ENCODE assay signal across 16 cellular contexts in genomic region chr12:12094481-12094880, GRCh38. TPM values are rescaled to one million over a fixed set of nuclear protein-coding genes. Genes with fewer than 3 reads are reported as not detected.
DNase-seq lines count a peak whose midpoint lies in the region; ATAC-seq and TF ChIP-seq lines count a peak whose summit lies in the region.
"Had no signal": no experiment of that assay in that cellular context is flagged by ENCODE, and none has a peak within 500 bp of the region (broad histone marks: within the 10 kb centered on the region; RNA-seq: fewer than 3 reads in every experiment).

No MANE protein-coding gene starts in this region.

- peak; percentile 28 for DNase-seq in activated CD8-positive, alpha-beta memory T cell treated with anti-CD3 and anti-CD28 coated beads, Interleukin-2, amount 10 ng/mL, durations not matched to agents 7 days and 5 days
- DNase-seq in activated CD8-positive, alpha-beta memory T cell treated with anti-CD3 and anti-CD28 coated beads, Interleukin-2, amount 50 U/mL, for 4 hours: no peak
- DNase-seq in brain microvascular endothelial cell (no peak), NCI-H526 treated with DMSO at 0.1 percent for 48 hours (lab: John Stamatoyannopoulos, UW) (no peak), DMS 273 treated with DMSO at 0.1 percent for 48 hours (lab: John Stamatoyannopoulos, UW) (no peak), NCI-H2029 (lab: John Stamatoyannopoulos, UW) (no peak)
- DNase-seq: Calu3; CD8-positive, alpha-beta T cell; DMS53; DND-41; H9 had no signal

- H3K27me3 ChIP-seq in brain microvascular endothelial cell (replicated peaks) (no peaks in the 10 kb centered on the region), parathyroid adenoma (ENCODE audit: control insufficient read depth, insufficient read depth, low read length) (no peaks in the 10 kb centered on the region)
- H3K27me3 ChIP-seq: BLaER1 had no signal

- H3K4me3 Mint-ChIP-seq in activated CD8-positive, alpha-beta memory T cell treated with anti-CD3 and anti-CD28 coated beads, Interleukin-2, amount 10 ng/mL, durations not matched to agents 7 days and 5 days: no peak overlapping the region
- H3K4me3 Mint-ChIP-seq: CD8-positive, alpha-beta T cell; H9 had no signal

- H3K36me3 ChIP-seq in brain microvascular endothelial cell (replicated peaks) (no peaks in the 10 kb centered on the region), parathyroid adenoma (ENCODE audit: control insufficient read depth, insufficient read depth, low read length) (no peaks in the 10 kb centered on the region)
- H3K36me3 ChIP-seq: BLaER1 had no signal

- H3K9me3 Mint-ChIP-seq in activated CD8-positive, alpha-beta memory T cell treated with anti-CD3 and anti-CD28 coated beads, Interleukin-2, amount 10 ng/mL, durations not matched to agents 7 days and 5 days (ENCODE audit: low read depth): no peaks in the 10 kb centered on the region
- H3K9me3 Mint-ChIP-seq: CD8-positive, alpha-beta T cell; H9 had no signal

- peaks cover 4% of the 10 kb centered on the region for H3K4me1 ChIP-seq in parathyroid adenoma

- H3K9ac ChIP-seq in parathyroid adenoma: no peak overlapping the region
- H3K9ac ChIP-seq: BLaER1 had no signal

- no peak overlapping the region for H3K27ac Mint-ChIP-seq in activated CD8-positive, alpha-beta memory T cell treated with anti-CD3 and anti-CD28 coated beads, Interleukin-2, amount 10 ng/mL, durations not matched to agents 7 days and 5 days
- H3K27ac Mint-ChIP-seq: CD8-positive, alpha-beta T cell; H9 had no signal

- ATAC-seq in activated CD8-positive, alpha-beta memory T cell treated with anti-CD3 and anti-CD28 coated beads, Interleukin-2, amount 10 ng/mL, durations not matched to agents 7 days and 5 days: no peak
- ATAC-seq: A549; CD8-positive, alpha-beta T cell had no signal

- peaks cover 12% of the 10 kb centered on the region for H3K36me3 Mint-ChIP-seq in activated CD8-positive, alpha-beta memory T cell treated with anti-CD3 and anti-CD28 coated beads, Interleukin-2, amount 10 ng/mL, durations not matched to agents 7 days and 5 days
- H3K36me3 Mint-ChIP-seq: CD8-positive, alpha-beta T cell had no signal

- TF ChIP-seq CTCF in brain microvascular endothelial cell (IDR thresholded peaks at IDR 0.05; ENCODE audit: low read depth, low read length, missing control alignments) (no peak), parathyroid adenoma (IDR thresholded peaks at IDR 0.05) (no peak)

- H3K4me2 ChIP-seq in parathyroid adenoma (ENCODE audit: low read length): peak overlapping the region; percentile 10
- H3K4me2 ChIP-seq: A549, BLaER1 had no signal

- peaks cover 10% of the 10 kb centered on the region for H3K27me3 Mint-ChIP-seq in activated CD8-positive, alpha-beta memory T cell treated with anti-CD3 and anti-CD28 coated beads, Interleukin-2, amount 10 ng/mL, durations not matched to agents 7 days and 5 days

- CTCF ChIA-PET in activated CD8-positive, alpha-beta memory T cell treated with anti-CD3 and anti-CD28 coated beads, Interleukin-2, amount 10 ng/mL, durations not matched to agents 7 days and 5 days (lab: Charles Lee): interaction anchor here (1.1 kb wide), 1 partner anchor 233 kb away, joined by 3 read pairs; no protein-coding TSS in a partner anchor

- in situ Hi-C loops in brain microvascular endothelial cell (cut with HindIII; ENCODE audit: low pct_ligation_motif_present, low sequenced_read_pairs): loop anchor here (25.0 kb wide), 1 partner anchor 243 kb away; no protein-coding TSS in a partner anchor

- H3K27ac ChIP-seq in brain microvascular endothelial cell (peak overlapping the region; percentile 64), parathyroid adenoma (peak overlapping the region; percentile 22)
- H3K27ac ChIP-seq: 22Rv1, A549, BLaER1 had no signal

- no peaks in the 10 kb centered on the region for H3K4me1 Mint-ChIP-seq in activated CD8-positive, alpha-beta memory T cell treated with anti-CD3 and anti-CD28 coated beads, Interleukin-2, amount 10 ng/mL, durations not matched to agents 7 days and 5 days

- H2AFZ ChIP-seq in parathyroid adenoma: no peak overlapping the region

- H3K4me3 ChIP-seq in brain microvascular endothelial cell (ENCODE audit: low read depth, low read length) (no peak overlapping the region), parathyroid adenoma (ENCODE audit: low read depth, low read length) (no peak overlapping the region)
- H3K4me3 ChIP-seq: A549, BLaER1 had no signal

- no peaks in the 10 kb centered on the region for H3K79me2 ChIP-seq in parathyroid adenoma

- H3K9me3 ChIP-seq in parathyroid adenoma (ENCODE audit: control insufficient read depth, low read length): no peaks in the 10 kb centered on the region
- H3K9me3 ChIP-seq: A549, BLaER1 had no signal

RNA-seq across cellular contexts. Expression of gene BCL2L14, which starts 23.7 kb away (rescaled TPM):
- total RNA-seq in activated CD8-positive, alpha-beta memory T cell treated with anti-CD3 and anti-CD28 coated beads, Interleukin-2, amount 10 ng/mL, durations not matched to agents 7 days and 5 days: 10 to 100 TPM in 1 of 2 experiments, 1 to 10 TPM in 1; 3.3 to 12.2 TPM
- total RNA-seq: G401 had no signal
